Comparison of ENCODE assay signal across 10 cellular contexts in genomic region chr17:47999612-48000011, GRCh38. TPM values are rescaled to one million over a fixed set of nuclear protein-coding genes. Genes with fewer than 3 reads are reported as not detected.
A peak's percentile ranks its signal among the peaks of the same experiment; 100 is the strongest.
DNase-seq lines count a peak whose midpoint lies in the region; ATAC-seq and TF ChIP-seq lines count a peak whose summit lies in the region.
"Had no signal": no experiment of that assay in that cellular context is flagged by ENCODE, and none has a peak within 500 bp of the region (broad histone marks: within the 10 kb centered on the region; RNA-seq: fewer than 3 reads in every experiment).

No MANE protein-coding gene starts in this region.

- H3K4me3 ChIP-seq in CD8-positive, alpha-beta T cell (ENCODE audit: low read depth, low read length) = no peak overlapping the region
- H3K4me3 ChIP-seq in H7 (ENCODE audit: insufficient read depth, low read depth, low read length) = no peak overlapping the region
- H3K4me3 ChIP-seq in lower lobe of right lung = no peak overlapping the region
- H3K4me3 ChIP-seq in testis = no peak overlapping the region

- POLR2A ChIA-PET in CD8-positive, alpha-beta T cell (lab: Charles Lee) = no interaction called here

- CTCF ChIA-PET in CD8-positive, alpha-beta T cell (lab: Charles Lee) = interaction anchor here (0.8 kb wide), 1 partner anchor 81 kb away, joined by 3 read pairs; no protein-coding TSS in a partner anchor

- H3K27me3 Mint-ChIP-seq in CD8-positive, alpha-beta T cell (ENCODE audit: low read depth) = peaks cover 8% of the 10 kb centered on the region
- peaks cover 20% of the 10 kb centered on the region for H3K27me3 Mint-ChIP-seq in T-helper 17 cell

- H3K27me3 ChIP-seq in CD8-positive, alpha-beta T cell (ENCODE audit: insufficient read depth, low read length) = no peaks in the 10 kb centered on the region
- H3K27me3 ChIP-seq in H7 (ENCODE audit: control insufficient read depth, insufficient read depth, low read length) (no peaks in the 10 kb centered on the region), lower lobe of right lung (ENCODE audit: low read depth) (no peaks in the 10 kb centered on the region), testis (no peaks in the 10 kb centered on the region)

- no peak for DNase-seq in CD8-positive, alpha-beta T cell
- peak; percentile 51 for DNase-seq in H7
- DNase-seq in T-helper 17 cell = no peak
- DNase-seq in lower lobe of right lung = peak; percentile 32
- DNase-seq in testis = no peak
- DNase-seq in NCI-H1092 treated with DMSO at 0.1 percent for 48 hours (lab: John Stamatoyannopoulos, UW) = no peak
- no peak for DNase-seq in mucosa of gallbladder (ENCODE audit: low spot score)
- DNase-seq: activated CD8-positive, alpha-beta memory T cell treated with anti-CD3 and anti-CD28 coated beads for 24 hours had no signal

- H3K36me3 Mint-ChIP-seq in CD8-positive, alpha-beta T cell = no peaks in the 10 kb centered on the region
- peaks cover 4% of the 10 kb centered on the region for H3K36me3 Mint-ChIP-seq in T-helper 17 cell (ENCODE audit: low read depth)

- H3K36me3 ChIP-seq in CD8-positive, alpha-beta T cell (ENCODE audit: insufficient read depth, low read length) = no peaks in the 10 kb centered on the region
- H3K36me3 ChIP-seq in H7 (replicated peaks; ENCODE audit: control insufficient read depth, insufficient read depth, low read length) (no peaks in the 10 kb centered on the region), lower lobe of right lung (no peaks in the 10 kb centered on the region), testis (ENCODE audit: low read depth, missing control alignments) (no peaks in the 10 kb centered on the region)

- intact Hi-C loops in CD8-positive, alpha-beta T cell (cut with DNase I, micrococcal nuclease) = no loop called here
- intact Hi-C loops in lower lobe of right lung (cut with DNase I) = no loop called here
- intact Hi-C loops in testis (cut with DNase I; ENCODE audit: low total_unique reads) = no loop called here

- H3K9me3 ChIP-seq in CD8-positive, alpha-beta T cell (ENCODE audit: low read length) = no peaks in the 10 kb centered on the region
- H3K9me3 ChIP-seq in T-helper 17 cell (ENCODE audit: control insufficient read depth, low read length, poor library complexity, severe bottlenecking) (no peaks in the 10 kb centered on the region), lower lobe of right lung (no peaks in the 10 kb centered on the region), testis (no peaks in the 10 kb centered on the region)

- H3K4me3 Mint-ChIP-seq in CD8-positive, alpha-beta T cell = no peak overlapping the region
- H3K4me3 Mint-ChIP-seq in T-helper 17 cell = no peak overlapping the region

- H3K27ac Mint-ChIP-seq in CD8-positive, alpha-beta T cell = no peak overlapping the region
- no peak overlapping the region for H3K27ac Mint-ChIP-seq in T-helper 17 cell

- H3K4me1 ChIP-seq in CD8-positive, alpha-beta T cell (ENCODE audit: insufficient read depth, low read length) = no peaks in the 10 kb centered on the region
- H3K4me1 ChIP-seq in lower lobe of right lung = peaks cover 23% of the 10 kb centered on the region
- H3K4me1 ChIP-seq in testis = no peaks in the 10 kb centered on the region

- no peak for TF ChIP-seq POLR2A in testis (IDR thresholded peaks at IDR 0.05)

- no peaks in the 10 kb centered on the region for H3K4me1 Mint-ChIP-seq in CD8-positive, alpha-beta T cell (ENCODE audit: low read depth)
- H3K4me1 Mint-ChIP-seq in T-helper 17 cell = peaks cover 4% of the 10 kb centered on the region

- ATAC-seq in CD8-positive, alpha-beta T cell = peak; percentile 87
- ATAC-seq in T-helper 17 cell (peak; percentile 58), lower lobe of right lung (no peak)
- ATAC-seq: Right ventricle myocardium inferior had no signal

- H3K9me3 Mint-ChIP-seq in CD8-positive, alpha-beta T cell = no peaks in the 10 kb centered on the region

- no peak overlapping the region for H3K27ac ChIP-seq in CD8-positive, alpha-beta T cell (ENCODE audit: low read depth, low read length)
- H3K27ac ChIP-seq in lower lobe of right lung (no peak overlapping the region), testis (no peak overlapping the region)

- TF ChIP-seq CTCF in CD8-positive, alpha-beta T cell (IDR thresholded peaks at IDR 0.05) = no peak
- TF ChIP-seq CTCF in lower lobe of right lung (IDR thresholded peaks at IDR 0.05) = no peak
- TF ChIP-seq CTCF in testis (IDR thresholded peaks at IDR 0.05) = no peak

- 56 to 58% methylated on average over 4 of the region's 4 CpGs for WGBS in testis, 2 donors

RNA-seq across cellular contexts. Expression of gene CDK5RAP3, which starts 28.7 kb away (rescaled TPM):
- total RNA-seq in CD8-positive, alpha-beta T cell = 100 to 1,000 TPM; 220 to 231 TPM
- 63.9 and 79.1 TPM in 2 replicates for total RNA-seq in H7 (2014; rRNA removed; shearing (Covaris generic))
- total RNA-seq in T-helper 17 cell = 100 to 1,000 TPM; 228 to 231 TPM
- 161 TPM for total RNA-seq in lower lobe of right lung
- 100 to 1,000 TPM; 221 to 281 TPM for total RNA-seq in testis
- 192 TPM for polyA plus RNA-seq in testis (ENCODE audit: insufficient read depth, low read depth, low replicate concordance)
- total RNA-seq in mucosa of gallbladder = 194 TPM

RNA-seq across cellular contexts. Expression of gene COPZ2, which starts 38.0 kb away (rescaled TPM):
- under 1 TPM; 0.57 to 0.92 TPM for total RNA-seq in CD8-positive, alpha-beta T cell
- not detected in 2 replicates for total RNA-seq in H7 (2014; rRNA removed; shearing (Covaris generic))
- 1 to 10 TPM in 1 of 2 donors, not detected in 1; 1.0 TPM for total RNA-seq in T-helper 17 cell
- 22.9 TPM for total RNA-seq in lower lobe of right lung
- 10 to 100 TPM; 13.2 to 14.7 TPM for total RNA-seq in testis
- polyA plus RNA-seq in testis (ENCODE audit: insufficient read depth, low read depth, low replicate concordance) = 47.6 TPM
- 39.3 TPM for total RNA-seq in mucosa of gallbladder
- total RNA-seq: MCF 10A had no signal

RNA-seq across cellular contexts. Expression of gene PRR15L, which starts 41.9 kb away (rescaled TPM):
- not detected for total RNA-seq in CD8-positive, alpha-beta T cell
- 0.10 TPM in 1 of 2 replicates, not detected in the other for total RNA-seq in H7 (2014; rRNA removed; shearing (Covaris generic))
- total RNA-seq in T-helper 17 cell (not detected), lower lobe of right lung (48.1 TPM), testis (1 to 10 TPM in 1 of 2 donors, under 1 TPM in 1; 0.55 to 2.5 TPM), mucosa of gallbladder (109 TPM)
- polyA plus RNA-seq in testis (ENCODE audit: insufficient read depth, low read depth, low replicate concordance) = 6.2 TPM
- total RNA-seq: MCF 10A, Right ventricle myocardium inferior had no signal

RNA-seq across cellular contexts. Expression of gene NFE2L1, which starts 48.5 kb away (rescaled TPM):
- total RNA-seq in CD8-positive, alpha-beta T cell = 10 to 100 TPM; 29.5 to 32.5 TPM
- 89.5 and 114 TPM in 2 replicates for total RNA-seq in H7 (2014; rRNA removed; shearing (Covaris generic))
- total RNA-seq in T-helper 17 cell (10 to 100 TPM; 41.2 to 42.2 TPM), lower lobe of right lung (162 TPM), testis (100 to 1,000 TPM; 180 to 199 TPM), mucosa of gallbladder (207 TPM)
- polyA plus RNA-seq in testis (ENCODE audit: insufficient read depth, low read depth, low replicate concordance) = 193 TPM

RNA-seq across cellular contexts. Expression of gene PNPO, which starts 58.2 kb away (rescaled TPM):
- total RNA-seq in CD8-positive, alpha-beta T cell = 1 to 10 TPM; 5.7 to 5.8 TPM
- 8.9 and 12.9 TPM in 2 replicates for total RNA-seq in H7 (2014; rRNA removed; shearing (Covaris generic))
- total RNA-seq in T-helper 17 cell (10 to 100 TPM in 1 of 2 donors, 1 to 10 TPM in 1; 7.1 to 10.5 TPM), lower lobe of right lung (29.2 TPM), testis (10 to 100 TPM; 37.5 to 41.7 TPM), mucosa of gallbladder (43.2 TPM)
- polyA plus RNA-seq in testis (ENCODE audit: insufficient read depth, low read depth, low replicate concordance) = 21.3 TPM

Comparison
In these comparisons a context has a peak if more than half of its experiments do, and no peak if none do; other contexts are left out.
1. ATAC-seq: peak in CD8-positive, alpha-beta T cell (single experiment) and T-helper 17 cell (single experiment); none in lower lobe of right lung (0 of 2).
2. DNase-seq: peak in H7 (single experiment) and lower lobe of right lung (single experiment); none in CD8-positive, alpha-beta T cell (0 of 7), T-helper 17 cell (0 of 3), testis (single experiment), NCI-H1092 treated with DMSO at 0.1 percent for 48 hours (single experiment) and mucosa of gallbladder (single experiment).
3. RNA of gene COPZ2, which starts 38.0 kb away (total RNA-seq): 39.3 TPM in mucosa of gallbladder (single experiment), 22.9 TPM in lower lobe of right lung (single experiment) and 13.2 to 14.7 TPM in testis; 1.0 TPM in T-helper 17 cell, 0.57 to 0.92 TPM in CD8-positive, alpha-beta T cell and not detected in H7; every median in the first group is over 4 times any median in the second.
4. RNA of gene PRR15L, which starts 41.9 kb away (total RNA-seq): 109 TPM in mucosa of gallbladder (single experiment) and 48.1 TPM in lower lobe of right lung (single experiment); 0.55 to 2.5 TPM in testis, 0.10 TPM in H7, not detected in CD8-positive, alpha-beta T cell and not detected in T-helper 17 cell; every median in the first group is over 10 times any median in the second.